In the genomic region with DNA sequence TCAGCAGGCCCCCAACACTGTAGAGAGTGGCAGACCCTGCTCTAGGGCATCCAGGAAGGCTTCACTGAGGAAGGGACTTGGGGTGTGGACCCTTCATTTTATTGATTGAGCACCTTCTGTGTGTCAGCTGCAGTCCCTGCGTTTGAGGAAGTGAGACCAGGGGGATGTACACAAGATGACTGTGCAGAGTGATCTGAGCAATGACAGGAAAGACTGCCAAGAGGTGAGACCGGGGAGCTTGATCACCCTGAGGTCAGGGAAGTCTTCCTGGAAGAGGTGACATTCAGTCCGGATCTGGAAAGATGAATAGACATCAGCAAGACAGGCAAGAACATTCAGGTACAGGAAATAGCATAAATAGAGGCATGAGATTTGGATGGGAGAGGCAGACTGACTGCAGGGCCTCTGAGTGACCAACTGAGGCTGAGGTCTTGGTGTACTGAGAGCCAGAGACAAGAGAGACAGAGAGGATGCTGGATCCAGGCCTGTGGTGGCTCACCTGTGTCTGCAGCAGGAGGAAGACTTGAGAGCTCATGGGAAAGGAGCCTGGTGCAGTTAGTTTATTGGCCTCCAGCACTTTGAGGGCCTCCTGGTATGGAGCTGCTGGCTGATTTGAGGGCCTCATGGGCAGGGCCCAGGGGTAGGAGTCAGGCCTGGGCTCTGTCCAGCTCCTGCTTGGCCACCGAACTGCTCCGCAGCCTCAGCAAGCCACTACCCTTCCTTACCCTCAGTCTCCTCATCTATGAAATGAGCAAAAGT, we compare ENCODE assay signal across 10 cellular contexts. TPM values are rescaled to one million over a fixed set of nuclear protein-coding genes. Genes with fewer than 3 reads are reported as not detected.
DNase-seq lines count a peak whose midpoint lies in the region; ATAC-seq and TF ChIP-seq lines count a peak whose summit lies in the region.
"Had no signal": no experiment of that assay in that cellular context is flagged by ENCODE, and none has a peak within 500 bp of the region (broad histone marks: within the 10 kb centered on the region; RNA-seq: fewer than 3 reads in every experiment).

No MANE protein-coding gene starts in this region.

- TF ChIP-seq POLR2A in NB4 (IDR thresholded peaks at IDR 0.05; ENCODE audit: extremely low read depth, insufficient read length) = no peak

- peaks cover 0 to 23% (median 7%) of the 10 kb centered on the region in 5 donors for H3K27me3 Mint-ChIP-seq in naive thymus-derived CD4-positive, alpha-beta T cell

- DNase-seq in NB4 (ENCODE audit: low read depth) (peak; percentile 75), mesenteric fat pad (ENCODE audit: low spot score) (no peak), WERI-Rb-1 (no peak), NCI-H345 (lab: John Stamatoyannopoulos, UW) (no peak), RKO (ENCODE audit: low spot score) (no peak)
- no peak for DNase-seq in naive thymus-derived CD4-positive, alpha-beta T cell

- no peaks in the 10 kb centered on the region for H3K9me3 Mint-ChIP-seq in naive thymus-derived CD4-positive, alpha-beta T cell

- H3K4me1 Mint-ChIP-seq in naive thymus-derived CD4-positive, alpha-beta T cell = peaks cover 4 to 31% (median 9%) of the 10 kb centered on the region in 7 donors

- intact Hi-C loops in naive thymus-derived CD4-positive, alpha-beta T cell (cut with micrococcal nuclease) = no loop called here

- H3K27ac Mint-ChIP-seq in naive thymus-derived CD4-positive, alpha-beta T cell = peak overlapping the region in 3 of 9 donors; percentile 14 to 76 (median 20)

- H3K9me3 ChIP-seq in naive thymus-derived CD4-positive, alpha-beta T cell (ENCODE audit: control insufficient read depth in 2 of 3, low read length in 3 of 3) = no peaks in the 10 kb centered on the region
- peaks cover 1% of the 10 kb centered on the region for H3K9me3 ChIP-seq in WERI-Rb-1 (ENCODE audit: severe bottlenecking)

- H3K4me1 ChIP-seq in naive thymus-derived CD4-positive, alpha-beta T cell (ENCODE audit: control insufficient read depth in 2 of 2, insufficient read depth in 2 of 2, low read length in 2 of 2) = peaks cover 4 to 5% of the 10 kb centered on the region in 2 donors

- no peak overlapping the region for H3K27ac ChIP-seq in naive thymus-derived CD4-positive, alpha-beta T cell (ENCODE audit: low read depth, low read length)
- H3K27ac ChIP-seq in WERI-Rb-1 = no peak overlapping the region

- CTCF ChIA-PET in naive thymus-derived CD4-positive, alpha-beta T cell (lab: Charles Lee) = no interaction called here

- POLR2A ChIA-PET in naive thymus-derived CD4-positive, alpha-beta T cell (lab: Charles Lee) = no interaction called here

- TF ChIP-seq CTCF in NB4 (IDR thresholded peaks at IDR 0.05; ENCODE audit: low read depth, low read length) (no peak), WERI-Rb-1 (IDR thresholded peaks at IDR 0.05; ENCODE audit: low read depth, low read length) (no peak)

- ATAC-seq in GM18870 (IDR thresholded peaks at IDR 0.05; ENCODE audit: unreplicated experiment) = peak; percentile 85
- ATAC-seq in HG02588 (IDR thresholded peaks at IDR 0.05; ENCODE audit: unreplicated experiment) = peak; percentile 83
- ATAC-seq in naive thymus-derived CD4-positive, alpha-beta T cell = peak; percentile 57

- H3K4me3 ChIP-seq in NB4 (ENCODE audit: low read depth, low read length) (no peak overlapping the region), WERI-Rb-1 (ENCODE audit: low read depth, low read length) (no peak overlapping the region)
- H3K4me3 ChIP-seq in naive thymus-derived CD4-positive, alpha-beta T cell (ENCODE audit: low read length) = no peak overlapping the region

- H3K36me3 ChIP-seq in naive thymus-derived CD4-positive, alpha-beta T cell (ENCODE audit: control insufficient read depth in 2 of 3, insufficient read depth in 3 of 3, low read length in 3 of 3) = no peaks in the 10 kb centered on the region
- H3K36me3 ChIP-seq in WERI-Rb-1 = no peaks in the 10 kb centered on the region

- H3K27me3 ChIP-seq in naive thymus-derived CD4-positive, alpha-beta T cell (ENCODE audit: control insufficient read depth in 2 of 2, insufficient read depth in 2 of 2, low read length in 2 of 2) = peaks cover 0 to 4% of the 10 kb centered on the region in 2 donors
- H3K27me3 ChIP-seq in WERI-Rb-1 (ENCODE audit: insufficient read depth, low read depth, severe bottlenecking) = no peaks in the 10 kb centered on the region

- H3K36me3 Mint-ChIP-seq in naive thymus-derived CD4-positive, alpha-beta T cell = no peaks in the 10 kb centered on the region

- H3K4me3 Mint-ChIP-seq in naive thymus-derived CD4-positive, alpha-beta T cell = peak overlapping the region in 1 of 10 donors; percentile 15

RNA-seq across cellular contexts. Expression of a gene that starts 5.2 kb away (rescaled TPM):
- 1 to 10 TPM in 3 of 5 experiments, under 1 TPM in 2; 0.32 to 8.5 (median 1.4) TPM for total RNA-seq in naive thymus-derived CD4-positive, alpha-beta T cell
- under 1 TPM; 0.30 to 0.58 TPM for polyA plus RNA-seq in naive thymus-derived CD4-positive, alpha-beta T cell
- 337 TPM for total RNA-seq in mesenteric fat pad

RNA-seq across cellular contexts. Expression of a gene that starts 41.2 kb away (rescaled TPM):
- 10 to 100 TPM; 24.0 to 46.1 (median 25.4) TPM for total RNA-seq in naive thymus-derived CD4-positive, alpha-beta T cell
- 10 to 100 TPM; 12.3 to 14.7 TPM for polyA plus RNA-seq in naive thymus-derived CD4-positive, alpha-beta T cell
- 80.4 TPM for total RNA-seq in mesenteric fat pad

RNA-seq across cellular contexts. Expression of a gene that starts 56.1 kb away (rescaled TPM):
- not detected for total RNA-seq in naive thymus-derived CD4-positive, alpha-beta T cell
- not detected for polyA plus RNA-seq in naive thymus-derived CD4-positive, alpha-beta T cell
- 0.32 TPM for total RNA-seq in mesenteric fat pad
- total RNA-seq: dermis microvascular lymphatic vessel endothelial cell, M059J had no signal

Comparison
In these comparisons a context has a peak if more than half of its experiments do, and no peak if none do; other contexts are left out.
1. RNA of a gene that starts 5.2 kb away (total RNA-seq): 337 TPM in mesenteric fat pad (single experiment); 0.32 to 8.5 TPM in naive thymus-derived CD4-positive, alpha-beta T cell; every median in the first group is over 10 times any median in the second.
2. Peak in every context shown above with its lines, with median percentiles within 50 percentile points of each other: ATAC-seq.